ENCODE assay signal across 1 cellular context in the genomic region with DNA sequence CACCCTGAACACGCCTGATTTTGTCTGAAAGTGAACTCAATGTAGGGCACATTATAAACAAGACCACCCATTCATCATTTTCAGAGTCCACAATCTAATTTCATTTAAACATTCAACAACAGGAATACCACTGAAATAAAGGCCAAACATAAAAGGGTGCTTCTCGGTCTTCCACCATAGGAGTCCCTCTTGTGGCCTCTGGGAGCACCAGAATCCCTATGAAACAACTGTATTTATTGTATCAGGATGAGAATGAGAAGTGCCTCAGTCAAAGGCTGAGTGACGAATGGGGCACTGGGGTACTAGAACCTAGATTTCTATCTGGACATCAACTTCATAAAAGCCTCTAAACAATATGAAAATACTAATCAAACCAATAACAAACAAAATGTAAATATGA.
TF ChIP-seq lines count a peak whose summit lies in the region.

No MANE protein-coding gene starts in this region.

TF ChIP-seq in HCT116, 20 proteins besides CTCF, POLR2A, EP300 and RAD21 (continued from another document):
- TF ChIP-seq, protein P1, sequence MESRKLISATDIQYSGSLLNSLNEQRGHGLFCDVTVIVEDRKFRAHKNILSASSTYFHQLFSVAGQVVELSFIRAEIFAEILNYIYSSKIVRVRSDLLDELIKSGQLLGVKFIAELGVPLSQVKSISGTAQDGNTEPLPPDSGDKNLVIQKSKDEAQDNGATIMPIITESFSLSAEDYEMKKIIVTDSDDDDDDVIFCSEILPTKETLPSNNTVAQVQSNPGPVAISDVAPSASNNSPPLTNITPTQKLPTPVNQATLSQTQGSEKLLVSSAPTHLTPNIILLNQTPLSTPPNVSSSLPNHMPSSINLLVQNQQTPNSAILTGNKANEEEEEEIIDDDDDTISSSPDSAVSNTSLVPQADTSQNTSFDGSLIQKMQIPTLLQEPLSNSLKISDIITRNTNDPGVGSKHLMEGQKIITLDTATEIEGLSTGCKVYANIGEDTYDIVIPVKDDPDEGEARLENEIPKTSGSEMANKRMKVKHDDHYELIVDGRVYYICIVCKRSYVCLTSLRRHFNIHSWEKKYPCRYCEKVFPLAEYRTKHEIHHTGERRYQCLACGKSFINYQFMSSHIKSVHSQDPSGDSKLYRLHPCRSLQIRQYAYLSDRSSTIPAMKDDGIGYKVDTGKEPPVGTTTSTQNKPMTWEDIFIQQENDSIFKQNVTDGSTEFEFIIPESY (IDR thresholded peaks at IDR 0.05; ENCODE audit: extremely low read depth, insufficient replicate concordance, low read length): no peak
- TF ChIP-seq ZNF274 (IDR thresholded peaks at IDR 0.05; ENCODE audit: low read depth, low read length): no peak
- no peak for TF ChIP-seq JUND (IDR thresholded peaks at IDR 0.05)
- no peak for TF ChIP-seq EZH2phosphoT487 (IDR thresholded peaks at IDR 0.05; ENCODE audit: borderline replicate concordance)
- no peak for TF ChIP-seq ZFX (IDR thresholded peaks at IDR 0.05)
- TF ChIP-seq, protein P2, sequence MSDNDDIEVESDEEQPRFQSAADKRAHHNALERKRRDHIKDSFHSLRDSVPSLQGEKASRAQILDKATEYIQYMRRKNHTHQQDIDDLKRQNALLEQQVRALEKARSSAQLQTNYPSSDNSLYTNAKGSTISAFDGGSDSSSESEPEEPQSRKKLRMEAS (IDR thresholded peaks at IDR 0.05): no peak
- TF ChIP-seq POLR2AphosphoS5 (IDR thresholded peaks at IDR 0.05; ENCODE audit: low read depth, low read length): no peak
- no peak for TF ChIP-seq SIN3A (IDR thresholded peaks at IDR 0.05; ENCODE audit: low read depth)
- TF ChIP-seq TCF7L2 (IDR thresholded peaks at IDR 0.05; ENCODE audit: borderline replicate concordance, extremely low read depth, insufficient read depth, insufficient read length): no peak
- TF ChIP-seq FOSL1 (IDR thresholded peaks at IDR 0.05; ENCODE audit: low read depth): no peak
- TF ChIP-seq, protein P3, sequence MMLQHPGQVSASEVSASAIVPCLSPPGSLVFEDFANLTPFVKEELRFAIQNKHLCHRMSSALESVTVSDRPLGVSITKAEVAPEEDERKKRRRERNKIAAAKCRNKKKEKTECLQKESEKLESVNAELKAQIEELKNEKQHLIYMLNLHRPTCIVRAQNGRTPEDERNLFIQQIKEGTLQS (IDR thresholded peaks at IDR 0.05): no peak
- TF ChIP-seq, protein P4, sequence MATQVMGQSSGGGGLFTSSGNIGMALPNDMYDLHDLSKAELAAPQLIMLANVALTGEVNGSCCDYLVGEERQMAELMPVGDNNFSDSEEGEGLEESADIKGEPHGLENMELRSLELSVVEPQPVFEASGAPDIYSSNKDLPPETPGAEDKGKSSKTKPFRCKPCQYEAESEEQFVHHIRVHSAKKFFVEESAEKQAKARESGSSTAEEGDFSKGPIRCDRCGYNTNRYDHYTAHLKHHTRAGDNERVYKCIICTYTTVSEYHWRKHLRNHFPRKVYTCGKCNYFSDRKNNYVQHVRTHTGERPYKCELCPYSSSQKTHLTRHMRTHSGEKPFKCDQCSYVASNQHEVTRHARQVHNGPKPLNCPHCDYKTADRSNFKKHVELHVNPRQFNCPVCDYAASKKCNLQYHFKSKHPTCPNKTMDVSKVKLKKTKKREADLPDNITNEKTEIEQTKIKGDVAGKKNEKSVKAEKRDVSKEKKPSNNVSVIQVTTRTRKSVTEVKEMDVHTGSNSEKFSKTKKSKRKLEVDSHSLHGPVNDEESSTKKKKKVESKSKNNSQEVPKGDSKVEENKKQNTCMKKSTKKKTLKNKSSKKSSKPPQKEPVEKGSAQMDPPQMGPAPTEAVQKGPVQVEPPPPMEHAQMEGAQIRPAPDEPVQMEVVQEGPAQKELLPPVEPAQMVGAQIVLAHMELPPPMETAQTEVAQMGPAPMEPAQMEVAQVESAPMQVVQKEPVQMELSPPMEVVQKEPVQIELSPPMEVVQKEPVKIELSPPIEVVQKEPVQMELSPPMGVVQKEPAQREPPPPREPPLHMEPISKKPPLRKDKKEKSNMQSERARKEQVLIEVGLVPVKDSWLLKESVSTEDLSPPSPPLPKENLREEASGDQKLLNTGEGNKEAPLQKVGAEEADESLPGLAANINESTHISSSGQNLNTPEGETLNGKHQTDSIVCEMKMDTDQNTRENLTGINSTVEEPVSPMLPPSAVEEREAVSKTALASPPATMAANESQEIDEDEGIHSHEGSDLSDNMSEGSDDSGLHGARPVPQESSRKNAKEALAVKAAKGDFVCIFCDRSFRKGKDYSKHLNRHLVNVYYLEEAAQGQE (IDR thresholded peaks at IDR 0.05; ENCODE audit: low read depth): no peak
- TF ChIP-seq SRF (IDR thresholded peaks at IDR 0.05; ENCODE audit: low read depth): no peak
